1 cellular context compared by ENCODE assay signal in the genomic region with DNA sequence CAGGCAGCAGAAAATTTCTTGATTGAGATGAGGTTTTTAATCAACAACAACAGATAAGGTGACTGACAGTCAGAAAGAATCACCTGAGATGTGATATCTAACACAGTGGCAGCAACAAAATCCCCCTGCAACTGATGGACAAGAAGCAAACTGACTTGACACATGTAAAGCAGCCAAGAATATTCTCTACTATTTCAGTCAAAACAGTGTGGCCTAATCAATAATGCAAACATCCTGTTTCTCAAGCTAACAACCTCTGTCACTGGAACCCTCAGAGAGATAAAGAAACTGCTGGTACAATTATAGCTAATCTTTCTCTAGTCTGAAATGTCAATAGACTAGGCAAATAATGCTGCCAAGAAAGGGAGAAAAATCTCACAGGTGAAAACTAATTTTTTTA.
A peak's percentile ranks its signal among the peaks of the same experiment; 100 is the strongest.
TF ChIP-seq lines count a peak whose summit lies in the region.

No MANE protein-coding gene starts in this region.

TF ChIP-seq in HepG2, 621 proteins besides CTCF, POLR2A, EP300 and RAD21 (continued from another document):
- TF ChIP-seq, protein P1, sequence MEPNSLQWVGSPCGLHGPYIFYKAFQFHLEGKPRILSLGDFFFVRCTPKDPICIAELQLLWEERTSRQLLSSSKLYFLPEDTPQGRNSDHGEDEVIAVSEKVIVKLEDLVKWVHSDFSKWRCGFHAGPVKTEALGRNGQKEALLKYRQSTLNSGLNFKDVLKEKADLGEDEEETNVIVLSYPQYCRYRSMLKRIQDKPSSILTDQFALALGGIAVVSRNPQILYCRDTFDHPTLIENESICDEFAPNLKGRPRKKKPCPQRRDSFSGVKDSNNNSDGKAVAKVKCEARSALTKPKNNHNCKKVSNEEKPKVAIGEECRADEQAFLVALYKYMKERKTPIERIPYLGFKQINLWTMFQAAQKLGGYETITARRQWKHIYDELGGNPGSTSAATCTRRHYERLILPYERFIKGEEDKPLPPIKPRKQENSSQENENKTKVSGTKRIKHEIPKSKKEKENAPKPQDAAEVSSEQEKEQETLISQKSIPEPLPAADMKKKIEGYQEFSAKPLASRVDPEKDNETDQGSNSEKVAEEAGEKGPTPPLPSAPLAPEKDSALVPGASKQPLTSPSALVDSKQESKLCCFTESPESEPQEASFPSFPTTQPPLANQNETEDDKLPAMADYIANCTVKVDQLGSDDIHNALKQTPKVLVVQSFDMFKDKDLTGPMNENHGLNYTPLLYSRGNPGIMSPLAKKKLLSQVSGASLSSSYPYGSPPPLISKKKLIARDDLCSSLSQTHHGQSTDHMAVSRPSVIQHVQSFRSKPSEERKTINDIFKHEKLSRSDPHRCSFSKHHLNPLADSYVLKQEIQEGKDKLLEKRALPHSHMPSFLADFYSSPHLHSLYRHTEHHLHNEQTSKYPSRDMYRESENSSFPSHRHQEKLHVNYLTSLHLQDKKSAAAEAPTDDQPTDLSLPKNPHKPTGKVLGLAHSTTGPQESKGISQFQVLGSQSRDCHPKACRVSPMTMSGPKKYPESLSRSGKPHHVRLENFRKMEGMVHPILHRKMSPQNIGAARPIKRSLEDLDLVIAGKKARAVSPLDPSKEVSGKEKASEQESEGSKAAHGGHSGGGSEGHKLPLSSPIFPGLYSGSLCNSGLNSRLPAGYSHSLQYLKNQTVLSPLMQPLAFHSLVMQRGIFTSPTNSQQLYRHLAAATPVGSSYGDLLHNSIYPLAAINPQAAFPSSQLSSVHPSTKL (CRISPR knock-in tag; IDR thresholded peaks at IDR 0.05), result peak; percentile 90
- TF ChIP-seq BCL6 (CRISPR knock-in tag; IDR thresholded peaks at IDR 0.05), result peak; percentile 83
- TF ChIP-seq, protein P2, sequence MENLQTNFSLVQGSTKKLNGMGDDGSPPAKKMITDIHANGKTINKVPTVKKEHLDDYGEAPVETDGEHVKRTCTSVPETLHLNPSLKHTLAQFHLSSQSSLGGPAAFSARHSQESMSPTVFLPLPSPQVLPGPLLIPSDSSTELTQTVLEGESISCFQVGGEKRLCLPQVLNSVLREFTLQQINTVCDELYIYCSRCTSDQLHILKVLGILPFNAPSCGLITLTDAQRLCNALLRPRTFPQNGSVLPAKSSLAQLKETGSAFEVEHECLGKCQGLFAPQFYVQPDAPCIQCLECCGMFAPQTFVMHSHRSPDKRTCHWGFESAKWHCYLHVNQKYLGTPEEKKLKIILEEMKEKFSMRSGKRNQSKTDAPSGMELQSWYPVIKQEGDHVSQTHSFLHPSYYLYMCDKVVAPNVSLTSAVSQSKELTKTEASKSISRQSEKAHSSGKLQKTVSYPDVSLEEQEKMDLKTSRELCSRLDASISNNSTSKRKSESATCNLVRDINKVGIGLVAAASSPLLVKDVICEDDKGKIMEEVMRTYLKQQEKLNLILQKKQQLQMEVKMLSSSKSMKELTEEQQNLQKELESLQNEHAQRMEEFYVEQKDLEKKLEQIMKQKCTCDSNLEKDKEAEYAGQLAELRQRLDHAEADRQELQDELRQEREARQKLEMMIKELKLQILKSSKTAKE (CRISPR knock-in tag; IDR thresholded peaks at IDR 0.05; ENCODE audit: borderline replicate concordance), result peak; percentile 54; the same call in 1 of the 2 replicates
- peak; percentile 40; the same call in 1 of the 2 replicates for TF ChIP-seq ZKSCAN8 (CRISPR knock-in tag; IDR thresholded peaks at IDR 0.05; ENCODE audit: borderline replicate concordance)
- TF ChIP-seq MTF2 (CRISPR knock-in tag; IDR thresholded peaks at IDR 0.05; ENCODE audit: borderline replicate concordance), result no peak
- peak; percentile 34; the same call in 1 of the 2 replicates for TF ChIP-seq HNF4A (CRISPR knock-in tag; IDR thresholded peaks at IDR 0.05)
- TF ChIP-seq PITX1 (CRISPR knock-in tag; IDR thresholded peaks at IDR 0.05), result 0 out of 2 replicates have a peak, but pooled peaks have one; percentile 45
- peak; percentile 52 for TF ChIP-seq RARA (CRISPR knock-in tag; IDR thresholded peaks at IDR 0.05)
- peak; percentile 27; the same call in 1 of the 2 replicates for TF ChIP-seq SOX13 (IDR thresholded peaks at IDR 0.05)
- peak in 1 of 2 experiments; percentile 81; a peak in 2 of 4 replicates for TF ChIP-seq SOX13 (CRISPR knock-in tag; conservative IDR thresholded peaks at IDR 0.05 in 1 of 2, IDR thresholded peaks at IDR 0.05 in 1 of 2)
- TF ChIP-seq FOXA3 (CRISPR knock-in tag; IDR thresholded peaks at IDR 0.05), result peak; percentile 91
- 0 out of 2 replicates have a peak, but pooled peaks have one; percentile 32 for TF ChIP-seq DPF2 (CRISPR knock-in tag; IDR thresholded peaks at IDR 0.05; ENCODE audit: borderline replicate concordance, low read depth)
- TF ChIP-seq ZFAT (CRISPR knock-in tag; conservative IDR thresholded peaks at IDR 0.05), result no peak
- peak; percentile 49; the same call in 1 of the 2 replicates for TF ChIP-seq TCF7 (IDR thresholded peaks at IDR 0.05; ENCODE audit: low read depth)
- peak in 1 of 2 experiments; percentile 50; a peak in 1 of 4 replicates for TF ChIP-seq KLF16 (CRISPR knock-in tag; IDR thresholded peaks at IDR 0.05)
- no peak for TF ChIP-seq RFX5 (IDR thresholded peaks at IDR 0.05; ENCODE audit: low read depth, low read length)
- TF ChIP-seq KDM1A (CRISPR knock-in tag; IDR thresholded peaks at IDR 0.05), result no peak
- no peak for TF ChIP-seq KAT7 (CRISPR knock-in tag; IDR thresholded peaks at IDR 0.05; ENCODE audit: borderline replicate concordance)
- TF ChIP-seq, protein P3, sequence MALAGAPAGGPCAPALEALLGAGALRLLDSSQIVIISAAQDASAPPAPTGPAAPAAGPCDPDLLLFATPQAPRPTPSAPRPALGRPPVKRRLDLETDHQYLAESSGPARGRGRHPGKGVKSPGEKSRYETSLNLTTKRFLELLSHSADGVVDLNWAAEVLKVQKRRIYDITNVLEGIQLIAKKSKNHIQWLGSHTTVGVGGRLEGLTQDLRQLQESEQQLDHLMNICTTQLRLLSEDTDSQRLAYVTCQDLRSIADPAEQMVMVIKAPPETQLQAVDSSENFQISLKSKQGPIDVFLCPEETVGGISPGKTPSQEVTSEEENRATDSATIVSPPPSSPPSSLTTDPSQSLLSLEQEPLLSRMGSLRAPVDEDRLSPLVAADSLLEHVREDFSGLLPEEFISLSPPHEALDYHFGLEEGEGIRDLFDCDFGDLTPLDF (CRISPR knock-in tag; IDR thresholded peaks at IDR 0.05), result no peak
- no peak for TF ChIP-seq TBX3 (IDR thresholded peaks at IDR 0.05; ENCODE audit: borderline replicate concordance)
- TF ChIP-seq GATA4 (IDR thresholded peaks at IDR 0.05; ENCODE audit: borderline replicate concordance, low read depth), result peak; percentile 51; the same call in 1 of the 2 replicates
- no peak for TF ChIP-seq MYC (CRISPR knock-in tag; IDR thresholded peaks at IDR 0.05; ENCODE audit: borderline replicate concordance)
- TF ChIP-seq, protein P4, sequence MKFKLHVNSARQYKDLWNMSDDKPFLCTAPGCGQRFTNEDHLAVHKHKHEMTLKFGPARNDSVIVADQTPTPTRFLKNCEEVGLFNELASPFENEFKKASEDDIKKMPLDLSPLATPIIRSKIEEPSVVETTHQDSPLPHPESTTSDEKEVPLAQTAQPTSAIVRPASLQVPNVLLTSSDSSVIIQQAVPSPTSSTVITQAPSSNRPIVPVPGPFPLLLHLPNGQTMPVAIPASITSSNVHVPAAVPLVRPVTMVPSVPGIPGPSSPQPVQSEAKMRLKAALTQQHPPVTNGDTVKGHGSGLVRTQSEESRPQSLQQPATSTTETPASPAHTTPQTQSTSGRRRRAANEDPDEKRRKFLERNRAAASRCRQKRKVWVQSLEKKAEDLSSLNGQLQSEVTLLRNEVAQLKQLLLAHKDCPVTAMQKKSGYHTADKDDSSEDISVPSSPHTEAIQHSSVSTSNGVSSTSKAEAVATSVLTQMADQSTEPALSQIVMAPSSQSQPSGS (CRISPR knock-in tag; IDR thresholded peaks at IDR 0.05), result 0 out of 2 replicates have a peak, but pooled peaks have one; percentile 16
- TF ChIP-seq, protein P5, sequence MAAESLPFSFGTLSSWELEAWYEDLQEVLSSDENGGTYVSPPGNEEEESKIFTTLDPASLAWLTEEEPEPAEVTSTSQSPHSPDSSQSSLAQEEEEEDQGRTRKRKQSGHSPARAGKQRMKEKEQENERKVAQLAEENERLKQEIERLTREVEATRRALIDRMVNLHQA (CRISPR knock-in tag; IDR thresholded peaks at IDR 0.05), result no peak
- peak; percentile 47; the same call in 1 of the 2 replicates for TF ChIP-seq ERF (CRISPR knock-in tag; IDR thresholded peaks at IDR 0.05)
- TF ChIP-seq, protein P6, sequence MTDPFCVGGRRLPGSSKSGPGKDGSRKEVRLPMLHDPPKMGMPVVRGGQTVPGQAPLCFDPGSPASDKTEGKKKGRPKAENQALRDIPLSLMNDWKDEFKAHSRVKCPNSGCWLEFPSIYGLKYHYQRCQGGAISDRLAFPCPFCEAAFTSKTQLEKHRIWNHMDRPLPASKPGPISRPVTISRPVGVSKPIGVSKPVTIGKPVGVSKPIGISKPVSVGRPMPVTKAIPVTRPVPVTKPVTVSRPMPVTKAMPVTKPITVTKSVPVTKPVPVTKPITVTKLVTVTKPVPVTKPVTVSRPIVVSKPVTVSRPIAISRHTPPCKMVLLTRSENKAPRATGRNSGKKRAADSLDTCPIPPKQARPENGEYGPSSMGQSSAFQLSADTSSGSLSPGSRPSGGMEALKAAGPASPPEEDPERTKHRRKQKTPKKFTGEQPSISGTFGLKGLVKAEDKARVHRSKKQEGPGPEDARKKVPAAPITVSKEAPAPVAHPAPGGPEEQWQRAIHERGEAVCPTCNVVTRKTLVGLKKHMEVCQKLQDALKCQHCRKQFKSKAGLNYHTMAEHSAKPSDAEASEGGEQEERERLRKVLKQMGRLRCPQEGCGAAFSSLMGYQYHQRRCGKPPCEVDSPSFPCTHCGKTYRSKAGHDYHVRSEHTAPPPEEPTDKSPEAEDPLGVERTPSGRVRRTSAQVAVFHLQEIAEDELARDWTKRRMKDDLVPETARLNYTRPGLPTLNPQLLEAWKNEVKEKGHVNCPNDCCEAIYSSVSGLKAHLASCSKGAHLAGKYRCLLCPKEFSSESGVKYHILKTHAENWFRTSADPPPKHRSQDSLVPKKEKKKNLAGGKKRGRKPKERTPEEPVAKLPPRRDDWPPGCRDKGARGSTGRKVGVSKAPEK (CRISPR knock-in tag; IDR thresholded peaks at IDR 0.05; ENCODE audit: borderline replicate concordance), result no peak
- TF ChIP-seq CREB1 (IDR thresholded peaks at IDR 0.05), result no peak
- TF ChIP-seq CREB1 (CRISPR knock-in tag; IDR thresholded peaks at IDR 0.05), result 0 out of 2 replicates have a peak, but pooled peaks have one; percentile 42
- TF ChIP-seq NKX3-1 (CRISPR knock-in tag; IDR thresholded peaks at IDR 0.05), result no peak
- no peak for TF ChIP-seq GTF3A (CRISPR knock-in tag; conservative IDR thresholded peaks at IDR 0.05)
- no peak for TF ChIP-seq NRL (CRISPR knock-in tag; IDR thresholded peaks at IDR 0.05; ENCODE audit: borderline replicate concordance)
- no peak for TF ChIP-seq FOXP1 (IDR thresholded peaks at IDR 0.05)
- TF ChIP-seq FOXP1 (CRISPR knock-in tag; IDR thresholded peaks at IDR 0.05), result peak; percentile 85
- no peak for TF ChIP-seq ZNF224 (CRISPR knock-in tag; IDR thresholded peaks at IDR 0.05)
- 0 out of 2 replicates have a peak, but pooled peaks have one; percentile 16 for TF ChIP-seq FOXA1 (IDR thresholded peaks at IDR 0.05)
- TF ChIP-seq FOXA1 (CRISPR knock-in tag; IDR thresholded peaks at IDR 0.05), result peak; percentile 41; the same call in 1 of the 2 replicates
- TF ChIP-seq SOX6 (IDR thresholded peaks at IDR 0.05), result no peak
- peak; percentile 87 for TF ChIP-seq SOX6 (CRISPR knock-in tag; IDR thresholded peaks at IDR 0.05)
- peak; percentile 93 for TF ChIP-seq ETV5 (CRISPR knock-in tag; IDR thresholded peaks at IDR 0.05; ENCODE audit: borderline replicate concordance)
- no peak for TF ChIP-seq GFI1 (CRISPR knock-in tag; IDR thresholded peaks at IDR 0.05; ENCODE audit: borderline replicate concordance)
- TF ChIP-seq GTF2F1 (IDR thresholded peaks at IDR 0.05; ENCODE audit: low read length), result no peak
